ENCODE assay signal across 1 cellular context in genomic region chr12:15364221-15365170, GRCh38.
TF ChIP-seq lines count a peak whose summit lies in the region.

No MANE protein-coding gene starts in this region.

TF ChIP-seq in SK-N-SH treated with all-trans-retinoic acid at 6 μM for 48 hours, 23 proteins besides CTCF, POLR2A, EP300 and RAD21 (continued from another document):
- peak; percentile 90 for TF ChIP-seq PATZ1 (CRISPR knock-in tag; IDR thresholded peaks at IDR 0.05; ENCODE audit: borderline replicate concordance)
- TF ChIP-seq, protein P1, sequence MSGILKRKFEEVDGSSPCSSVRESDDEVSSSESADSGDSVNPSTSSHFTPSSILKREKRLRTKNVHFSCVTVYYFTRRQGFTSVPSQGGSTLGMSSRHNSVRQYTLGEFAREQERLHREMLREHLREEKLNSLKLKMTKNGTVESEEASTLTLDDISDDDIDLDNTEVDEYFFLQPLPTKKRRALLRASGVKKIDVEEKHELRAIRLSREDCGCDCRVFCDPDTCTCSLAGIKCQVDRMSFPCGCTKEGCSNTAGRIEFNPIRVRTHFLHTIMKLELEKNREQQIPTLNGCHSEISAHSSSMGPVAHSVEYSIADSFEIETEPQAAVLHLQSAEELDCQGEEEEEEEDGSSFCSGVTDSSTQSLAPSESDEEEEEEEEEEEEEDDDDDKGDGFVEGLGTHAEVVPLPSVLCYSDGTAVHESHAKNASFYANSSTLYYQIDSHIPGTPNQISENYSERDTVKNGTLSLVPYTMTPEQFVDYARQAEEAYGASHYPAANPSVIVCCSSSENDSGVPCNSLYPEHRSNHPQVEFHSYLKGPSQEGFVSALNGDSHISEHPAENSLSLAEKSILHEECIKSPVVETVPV (CRISPR knock-in tag; IDR thresholded peaks at IDR 0.05): no peak
